1 cellular context compared by ENCODE assay signal in the genomic region with DNA sequence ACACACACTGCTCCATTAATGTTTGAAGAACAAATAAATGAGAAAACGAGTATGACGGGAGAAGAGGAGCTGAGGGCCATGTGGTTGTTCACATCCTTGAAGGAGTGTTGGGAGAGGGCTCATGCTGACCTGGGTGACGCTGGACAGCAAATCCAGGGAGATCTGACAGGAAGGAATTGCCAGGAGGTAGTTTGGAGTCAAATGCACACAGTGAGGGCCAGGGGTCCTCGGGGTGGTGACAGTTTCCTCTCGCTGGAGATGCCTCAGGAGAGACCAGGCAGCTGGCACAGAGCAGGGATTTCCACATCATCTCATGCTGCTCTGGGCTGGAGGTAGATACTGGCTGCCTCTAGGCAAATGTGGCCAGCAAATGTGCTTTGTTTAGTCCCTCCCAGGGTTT.
TF ChIP-seq lines count a peak whose summit lies in the region.

No MANE protein-coding gene starts in this region.

TF ChIP-seq in HepG2, 621 proteins besides CTCF, POLR2A, EP300 and RAD21 (continued from another document):
- TF ChIP-seq, protein P1, sequence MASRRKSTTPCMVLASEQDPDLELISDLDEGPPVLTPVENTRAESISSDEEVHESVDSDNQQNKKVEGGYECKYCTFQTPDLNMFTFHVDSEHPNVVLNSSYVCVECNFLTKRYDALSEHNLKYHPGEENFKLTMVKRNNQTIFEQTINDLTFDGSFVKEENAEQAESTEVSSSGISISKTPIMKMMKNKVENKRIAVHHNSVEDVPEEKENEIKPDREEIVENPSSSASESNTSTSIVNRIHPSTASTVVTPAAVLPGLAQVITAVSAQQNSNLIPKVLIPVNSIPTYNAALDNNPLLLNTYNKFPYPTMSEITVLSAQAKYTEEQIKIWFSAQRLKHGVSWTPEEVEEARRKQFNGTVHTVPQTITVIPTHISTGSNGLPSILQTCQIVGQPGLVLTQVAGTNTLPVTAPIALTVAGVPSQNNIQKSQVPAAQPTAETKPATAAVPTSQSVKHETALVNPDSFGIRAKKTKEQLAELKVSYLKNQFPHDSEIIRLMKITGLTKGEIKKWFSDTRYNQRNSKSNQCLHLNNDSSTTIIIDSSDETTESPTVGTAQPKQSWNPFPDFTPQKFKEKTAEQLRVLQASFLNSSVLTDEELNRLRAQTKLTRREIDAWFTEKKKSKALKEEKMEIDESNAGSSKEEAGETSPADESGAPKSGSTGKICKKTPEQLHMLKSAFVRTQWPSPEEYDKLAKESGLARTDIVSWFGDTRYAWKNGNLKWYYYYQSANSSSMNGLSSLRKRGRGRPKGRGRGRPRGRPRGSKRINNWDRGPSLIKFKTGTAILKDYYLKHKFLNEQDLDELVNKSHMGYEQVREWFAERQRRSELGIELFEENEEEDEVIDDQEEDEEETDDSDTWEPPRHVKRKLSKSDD (CRISPR knock-in tag; IDR thresholded peaks at IDR 0.05; ENCODE audit: low read depth), result 0 out of 2 replicates have a peak, but pooled peaks have one; percentile 49
- TF ChIP-seq, protein P2, sequence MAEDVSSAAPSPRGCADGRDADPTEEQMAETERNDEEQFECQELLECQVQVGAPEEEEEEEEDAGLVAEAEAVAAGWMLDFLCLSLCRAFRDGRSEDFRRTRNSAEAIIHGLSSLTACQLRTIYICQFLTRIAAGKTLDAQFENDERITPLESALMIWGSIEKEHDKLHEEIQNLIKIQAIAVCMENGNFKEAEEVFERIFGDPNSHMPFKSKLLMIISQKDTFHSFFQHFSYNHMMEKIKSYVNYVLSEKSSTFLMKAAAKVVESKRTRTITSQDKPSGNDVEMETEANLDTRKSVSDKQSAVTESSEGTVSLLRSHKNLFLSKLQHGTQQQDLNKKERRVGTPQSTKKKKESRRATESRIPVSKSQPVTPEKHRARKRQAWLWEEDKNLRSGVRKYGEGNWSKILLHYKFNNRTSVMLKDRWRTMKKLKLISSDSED (CRISPR knock-in tag; IDR thresholded peaks at IDR 0.05), result 0 out of 2 replicates have a peak, but pooled peaks have one; percentile 26
- TF ChIP-seq, protein P3, sequence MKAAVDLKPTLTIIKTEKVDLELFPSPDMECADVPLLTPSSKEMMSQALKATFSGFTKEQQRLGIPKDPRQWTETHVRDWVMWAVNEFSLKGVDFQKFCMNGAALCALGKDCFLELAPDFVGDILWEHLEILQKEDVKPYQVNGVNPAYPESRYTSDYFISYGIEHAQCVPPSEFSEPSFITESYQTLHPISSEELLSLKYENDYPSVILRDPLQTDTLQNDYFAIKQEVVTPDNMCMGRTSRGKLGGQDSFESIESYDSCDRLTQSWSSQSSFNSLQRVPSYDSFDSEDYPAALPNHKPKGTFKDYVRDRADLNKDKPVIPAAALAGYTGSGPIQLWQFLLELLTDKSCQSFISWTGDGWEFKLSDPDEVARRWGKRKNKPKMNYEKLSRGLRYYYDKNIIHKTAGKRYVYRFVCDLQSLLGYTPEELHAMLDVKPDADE (CRISPR knock-in tag; IDR thresholded peaks at IDR 0.05), result no peak
